Comparison of ENCODE assay signal across 8 cellular contexts in genomic region chr19:35744688-35745327, GRCh38. TPM values are rescaled to one million over a fixed set of nuclear protein-coding genes. Genes with fewer than 3 reads are reported as not detected.
DNase-seq lines count a peak whose midpoint lies in the region; TF ChIP-seq lines count a peak whose summit lies in the region.

No MANE protein-coding gene starts in this region.

- H3K9ac ChIP-seq in SK-N-MC (ENCODE audit: insufficient read length), result peak overlapping the region; percentile 99

- peaks cover 53% of the 10 kb centered on the region for H3K4me1 ChIP-seq in suprapubic skin

- TF ChIP-seq POLR2A in suprapubic skin (IDR thresholded peaks at IDR 0.05), result no peak

- peak overlapping the region; percentile 87 for H3K4me3 ChIP-seq in SK-N-MC
- H3K4me3 ChIP-seq in suprapubic skin, result peak overlapping the region; percentile 86

- no peaks in the 10 kb centered on the region for H3K27me3 ChIP-seq in suprapubic skin

- TF ChIP-seq CTCF in suprapubic skin (IDR thresholded peaks at IDR 0.05), result peak in 1 of 2 donors; percentile 27

- H3K27ac ChIP-seq in SK-N-MC, result peak overlapping the region; percentile 100
- H3K27ac ChIP-seq in suprapubic skin, result peak overlapping the region; percentile 100

- H3K36me3 ChIP-seq in SK-N-MC (ENCODE audit: insufficient read depth, low read length), result peaks cover 3% of the 10 kb centered on the region; the same call in 1 of the 2 replicates
- H3K36me3 ChIP-seq in suprapubic skin, result peaks cover 5% of the 10 kb centered on the region

- TF ChIP-seq EP300 in suprapubic skin (IDR thresholded peaks at IDR 0.05), result no peak

- WGBS in suprapubic skin, result under 1% methylated on average over 33 of the region's 35 CpGs

- DNase-seq in DMS 273 (lab: John Stamatoyannopoulos, UW; ENCODE audit: unreplicated experiment) (peak; percentile 99), GOT3 (lab: John Stamatoyannopoulos, UW) (peak; percentile 42), NCI-H1092 (lab: John Stamatoyannopoulos, UW) (peak; percentile 90), SK-N-MC (ENCODE audit: low read depth, low spot score) (peak; percentile 72), germinal center (ENCODE audit: low spot score) (peak; percentile 86), occipital lobe (lab: John Stamatoyannopoulos, UW) (peak; percentile 91), suprapubic skin (ENCODE audit: low spot score in 2 of 2) (peak; percentile 98 to 99)
- peak; percentile 92 for DNase-seq in activated naive CD4-positive, alpha-beta T cell treated with anti-CD3 and anti-CD28 coated beads, Interleukin-2, amount 50 U/mL, for 16 hours

- no peaks in the 10 kb centered on the region for H3K9me3 ChIP-seq in SK-N-MC (ENCODE audit: low read depth, low read length)
- no peaks in the 10 kb centered on the region for H3K9me3 ChIP-seq in suprapubic skin

RNA-seq across cellular contexts. Expression of gene U2AF1L4, which starts 0.4 kb away (rescaled TPM):
- total RNA-seq in occipital lobe (8.7 TPM), suprapubic skin (10 to 100 TPM; 18.8 to 45.5 (median 21.9) TPM)

RNA-seq across cellular contexts. Expression of gene PSENEN, which starts 0.6 kb away (rescaled TPM):
- total RNA-seq in occipital lobe, result 7.2 TPM
- 10 to 100 TPM; 27.1 to 57.2 (median 42.4) TPM for total RNA-seq in suprapubic skin

RNA-seq across cellular contexts. Expression of gene IGFLR1, which starts 2.6 kb away (rescaled TPM):
- 0.47 TPM for total RNA-seq in occipital lobe
- total RNA-seq in suprapubic skin, result 1 to 10 TPM; 3.3 to 8.5 (median 6.9) TPM

RNA-seq across cellular contexts. Expression of gene LIN37, which starts 3.6 kb away (rescaled TPM):
- 8.3 TPM for total RNA-seq in occipital lobe
- 10 to 100 TPM; 11.0 to 21.5 (median 20.0) TPM for total RNA-seq in suprapubic skin

RNA-seq across cellular contexts. Expression of gene HSPB6, which starts 12.0 kb away (rescaled TPM):
- total RNA-seq in occipital lobe (0.31 TPM), suprapubic skin (10 to 100 TPM in 1 of 4 donors, 1 to 10 TPM in 3; 4.1 to 13.4 (median 5.5) TPM)

Comparison
In these comparisons a context has a peak if more than half of its experiments do, and no peak if none do; other contexts are left out.
1. Peak in every context shown above with its lines: DNase-seq, H3K4me3 ChIP-seq and H3K27ac ChIP-seq.
2. DNase-seq: peak in every context shown above with its lines; median percentile 99 in DMS 273; 98 in suprapubic skin; 92 in activated naive CD4-positive, alpha-beta T cell treated with anti-CD3 and anti-CD28 coated beads, Interleukin-2, amount 50 U/mL, for 16 hours; 91 in occipital lobe; 90 in NCI-H1092; 86 in germinal center; 72 in SK-N-MC; 42 in GOT3.